In the genomic region with DNA sequence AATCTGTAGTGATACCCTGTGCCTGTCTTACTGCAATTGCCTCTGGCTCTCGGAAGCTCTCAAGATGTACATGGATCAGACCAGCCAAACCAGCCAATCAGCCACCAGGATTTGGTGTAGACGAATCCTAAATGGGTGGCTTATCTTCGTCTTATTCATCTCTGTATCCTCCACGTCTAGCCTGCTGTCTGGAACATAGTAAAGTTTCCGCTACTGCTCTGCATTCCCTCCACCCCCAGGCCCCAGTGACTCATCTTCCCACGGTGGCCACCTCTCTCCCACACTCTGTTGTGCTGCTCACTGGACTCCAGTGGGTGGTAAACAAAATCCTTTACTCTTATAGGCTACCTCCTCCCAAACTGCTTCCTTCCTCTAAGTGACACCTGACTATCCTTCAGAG, we compare ENCODE assay signal across 8 cellular contexts. TPM values are rescaled to one million over a fixed set of nuclear protein-coding genes. Genes with fewer than 3 reads are reported as not detected.
DNase-seq lines count a peak whose midpoint lies in the region; ATAC-seq and TF ChIP-seq lines count a peak whose summit lies in the region.

No MANE protein-coding gene starts in this region.

- ATAC-seq in HG03135 (IDR thresholded peaks at IDR 0.05; ENCODE audit: unreplicated experiment), result no peak

- peaks cover 0 to 4% (median under 1%) of the 10 kb centered on the region in 4 donors for H3K36me3 ChIP-seq in sigmoid colon
- no peaks in the 10 kb centered on the region for H3K36me3 ChIP-seq in transverse colon

- TF ChIP-seq CTCF in GM13976 (IDR thresholded peaks at IDR 0.05; ENCODE audit: borderline replicate concordance, control extremely low read depth, extremely low read depth, insufficient read depth, missing control alignments) (no peak), sigmoid colon (IDR thresholded peaks at IDR 0.05) (no peak), transverse colon (IDR thresholded peaks at IDR 0.05) (no peak)

- H3K9me3 ChIP-seq in sigmoid colon (no peaks in the 10 kb centered on the region), transverse colon (no peaks in the 10 kb centered on the region)

- H3K27ac ChIP-seq in sigmoid colon, result peak overlapping the region in 3 of 4 donors; percentile 63 to 67 (median 66)
- H3K27ac ChIP-seq in transverse colon, result peak overlapping the region in 2 of 4 donors; percentile 8 to 34

- H3K4me3 ChIP-seq in sigmoid colon, result no peak overlapping the region
- H3K4me3 ChIP-seq in transverse colon, result no peak overlapping the region

- H3K27me3 ChIP-seq in sigmoid colon (no peaks in the 10 kb centered on the region), transverse colon (no peaks in the 10 kb centered on the region)

- in situ Hi-C loops in GM13976 (cut with MboI; ENCODE audit: low sequenced_read_pairs, unreplicated experiment), result no loop called here
- in situ Hi-C loops in transverse colon (cut with MboI; ENCODE audit: low pct_ligation_motif_present in 1 of 4, low pct_unique_long_range_greater_than_20kb in 1 of 4, low sequenced_read_pairs in 3 of 4), result no loop called here

- TF ChIP-seq EP300 in sigmoid colon (IDR thresholded peaks at IDR 0.05) (no peak), transverse colon (IDR thresholded peaks at IDR 0.05; ENCODE audit: low read depth) (no peak)

- intact Hi-C loops in sigmoid colon (cut with DNase I), result loop anchor here (2.0 kb wide), 1 partner anchor 76 kb away; no protein-coding TSS in a partner anchor
- intact Hi-C loops in transverse colon (cut with DNase I; ENCODE audit: low total_unique reads), result no loop called here

- 62 to 74% methylated on average over 6 of the region's 6 CpGs for WGBS in sigmoid colon, 2 donors
- 65% methylated on average over 6 of the region's 6 CpGs; no CpG with 5 or more reads in 1 of the 2 donors for WGBS in transverse colon (ENCODE audit: low coverage in 1 of 2), 2 donors

- peak; percentile 47 for DNase-seq in GM13976 (ENCODE audit: low spot score)
- DNase-seq in activated CD4-positive, alpha-beta T cell treated with anti-CD3 and anti-CD28 coated beads for 48 hours, result peak; percentile 78
- DNase-seq in effector CD4-positive, alpha-beta T cell, result peak; percentile 60
- no peak for DNase-seq in sigmoid colon
- DNase-seq in cerebellar nuclear complex (lab: John Stamatoyannopoulos, UW), result no peak
- no peak for DNase-seq in iPS-NIHi11 (ENCODE audit: low spot score)
- DNase-seq in transverse colon, result no peak

- no peak for TF ChIP-seq POLR2A in sigmoid colon (IDR thresholded peaks at IDR 0.05)
- no peak for TF ChIP-seq POLR2A in transverse colon (IDR thresholded peaks at IDR 0.05)

- peaks cover 0 to 13% (median 5%) of the 10 kb centered on the region in 4 donors for H3K4me1 ChIP-seq in sigmoid colon
- peaks cover 0 to 3% (median 0%) of the 10 kb centered on the region in 4 donors for H3K4me1 ChIP-seq in transverse colon

RNA-seq across cellular contexts. Expression of a gene that starts 37.8 kb away (rescaled TPM):
- total RNA-seq in sigmoid colon (100 to 1,000 TPM in 1 of 4 donors, 10 to 100 TPM in 3; 48.2 to 103 (median 69.4) TPM), transverse colon (10 to 100 TPM in 3 of 4 donors, 1 to 10 TPM in 1; 9.4 to 88.2 (median 21.8) TPM)
- 10 to 100 TPM in 1 of 3 donors, 1 to 10 TPM in 2; 5.3 to 32.5 (median 6.0) TPM for polyA plus RNA-seq in sigmoid colon

RNA-seq across cellular contexts. Expression of a gene that starts 48.9 kb away (rescaled TPM):
- 1 to 10 TPM; 4.8 to 6.1 (median 5.0) TPM for total RNA-seq in sigmoid colon
- 1 to 10 TPM; 2.4 to 5.3 (median 2.5) TPM for polyA plus RNA-seq in sigmoid colon
- total RNA-seq in transverse colon, result 1 to 10 TPM; 1.5 to 6.8 (median 3.3) TPM

Comparison
In these comparisons a context has a peak if more than half of its experiments do, and no peak if none do; other contexts are left out.
1. DNase-seq: peak in GM13976 (single experiment), activated CD4-positive, alpha-beta T cell treated with anti-CD3 and anti-CD28 coated beads for 48 hours (single experiment) and effector CD4-positive, alpha-beta T cell (single experiment); none in sigmoid colon (single experiment), cerebellar nuclear complex (0 of 2), iPS-NIHi11 (single experiment) and transverse colon (single experiment).